ENCODE assay signal across 13 cellular contexts in the genomic region with DNA sequence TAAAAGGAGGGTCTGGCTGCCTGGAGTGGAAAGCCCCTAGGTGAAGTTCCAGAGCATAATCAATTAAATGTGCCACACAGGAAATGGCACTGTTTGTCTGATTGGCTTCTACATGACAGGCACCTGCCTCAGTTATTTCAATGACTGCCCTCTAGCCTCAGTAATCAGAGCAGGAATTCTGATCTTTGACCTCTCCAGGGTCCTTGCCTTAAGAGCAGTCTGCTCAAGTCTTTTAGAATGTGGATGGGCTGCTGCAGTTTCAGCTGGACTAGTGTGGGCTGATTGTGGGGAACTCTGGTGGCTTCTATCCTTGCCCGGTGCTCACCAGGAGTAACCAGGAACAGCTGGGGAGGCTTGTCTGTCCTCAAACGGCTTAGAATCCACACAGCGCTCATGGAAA.
"Had no signal": no experiment of that assay in that cellular context is flagged by ENCODE, and none has a peak within 500 bp of the region (broad histone marks: within the 10 kb centered on the region; RNA-seq: fewer than 3 reads in every experiment).

No MANE protein-coding gene starts in this region.

- H3K36me3 ChIP-seq: adrenal gland had no signal

- H3K27ac ChIP-seq: adrenal gland had no signal

- H3K9me2 ChIP-seq: SK-N-SH had no signal

- H3K9me3 ChIP-seq: adrenal gland, SK-N-SH had no signal

- H3K4me2 ChIP-seq: SK-N-SH had no signal

- H3K27ac Mint-ChIP-seq: effector memory CD8-positive, alpha-beta T cell; stimulated activated naive CD8-positive, alpha-beta T cell treated with anti-CD3 and anti-CD28 coated beads, Interleukin-15, Interleukin-2, amounts not matched to agents 100 ng/mL and 50 ng/mL, for 24 hours had no signal

- H3K4me1 ChIP-seq: adrenal gland had no signal

- H3K4me3 ChIP-seq: adrenal gland had no signal

- DNase-seq: activated CD4-positive, CD25-positive, alpha-beta regulatory T cell; activated naive CD4-positive, alpha-beta T cell treated with anti-CD3 and anti-CD28 coated beads, Interleukin-2, amount 50 U/mL, for 16 hours; activated T-cell treated with anti-CD3 and anti-CD28 coated beads, Interleukin-2, amount 50 U/mL, for 1 hour; central memory CD4-positive, alpha-beta T cell; cortex of kidney; effector memory CD8-positive, alpha-beta T cell; erythroblast; SK-N-SH; stimulated activated CD4-positive, alpha-beta T cell treated with anti-CD3 and anti-CD28 coated beads, Interleukin-2, amount 100 ng/mL, for 48 hours; T-helper 1 cell had no signal

- H3K27me3 Mint-ChIP-seq: effector memory CD8-positive, alpha-beta T cell; stimulated activated naive CD8-positive, alpha-beta T cell treated with anti-CD3 and anti-CD28 coated beads, Interleukin-15, Interleukin-2, amounts not matched to agents 100 ng/mL and 50 ng/mL, for 24 hours had no signal

- H3K27me3 ChIP-seq: adrenal gland had no signal

- H3K9me3 Mint-ChIP-seq: effector memory CD8-positive, alpha-beta T cell; neural crest cell; stimulated activated naive CD8-positive, alpha-beta T cell treated with anti-CD3 and anti-CD28 coated beads, Interleukin-15, Interleukin-2, amounts not matched to agents 100 ng/mL and 50 ng/mL, for 24 hours had no signal

- H3K9ac ChIP-seq: SK-N-SH had no signal

- ATAC-seq: effector memory CD8-positive, alpha-beta T cell had no signal

- H3K4me3 Mint-ChIP-seq: effector memory CD8-positive, alpha-beta T cell; neural crest cell; stimulated activated naive CD8-positive, alpha-beta T cell treated with anti-CD3 and anti-CD28 coated beads, Interleukin-15, Interleukin-2, amounts not matched to agents 100 ng/mL and 50 ng/mL, for 24 hours had no signal
